Comparison of ENCODE assay signal across 9 cellular contexts in genomic region chr15:31236184-31237041, GRCh38.
DNase-seq lines count a peak whose midpoint lies in the region; ATAC-seq, FAIRE-seq and TF ChIP-seq lines count a peak whose summit lies in the region.
"Had no signal": no experiment of that assay in that cellular context is flagged by ENCODE, and none has a peak within 500 bp of the region (broad histone marks: within the 10 kb centered on the region; RNA-seq: fewer than 3 reads in every experiment).

No MANE protein-coding gene starts in this region.

- H3K36me3 Mint-ChIP-seq in CD8-positive, alpha-beta memory T cell: no peaks in the 10 kb centered on the region

- no peaks in the 10 kb centered on the region for H3K9me3 ChIP-seq in gastroesophageal sphincter
- H3K9me3 ChIP-seq in CD8-positive, alpha-beta memory T cell (ENCODE audit: low read length): no peaks in the 10 kb centered on the region

- TF ChIP-seq CTCF in gastroesophageal sphincter (IDR thresholded peaks at IDR 0.05): peak in 2 of 4 experiments; percentile 14 to 28

- no peak overlapping the region for H3K4me3 Mint-ChIP-seq in CD8-positive, alpha-beta memory T cell
- H3K4me3 Mint-ChIP-seq: stimulated activated naive CD8-positive, alpha-beta T cell treated with anti-CD3 and anti-CD28 coated beads, Interleukin-15, Interleukin-2, amounts not matched to agents 100 ng/mL and 50 ng/mL, for 24 hours had no signal

- H3K27me3 ChIP-seq in gastroesophageal sphincter: no peaks in the 10 kb centered on the region
- H3K27me3 ChIP-seq in CD8-positive, alpha-beta memory T cell (ENCODE audit: insufficient read depth, low read length, poor library complexity, severe bottlenecking): no peaks in the 10 kb centered on the region

- H3K4me3 ChIP-seq in gastroesophageal sphincter: peak overlapping the region in 1 of 2 donors; percentile 33
- no peak overlapping the region for H3K4me3 ChIP-seq in CD8-positive, alpha-beta memory T cell (ENCODE audit: low read length)

- no peak overlapping the region for H3K27ac Mint-ChIP-seq in CD8-positive, alpha-beta memory T cell
- H3K27ac Mint-ChIP-seq: stimulated activated naive CD8-positive, alpha-beta T cell treated with anti-CD3 and anti-CD28 coated beads, Interleukin-15, Interleukin-2, amounts not matched to agents 100 ng/mL and 50 ng/mL, for 24 hours had no signal

- no peak for TF ChIP-seq POLR2A in gastroesophageal sphincter (IDR thresholded peaks at IDR 0.05)

- peaks cover 0 to 1% of the 10 kb centered on the region in 2 donors for H3K27me3 Mint-ChIP-seq in CD8-positive, alpha-beta memory T cell
- H3K27me3 Mint-ChIP-seq: stimulated activated naive CD8-positive, alpha-beta T cell treated with anti-CD3 and anti-CD28 coated beads, Interleukin-15, Interleukin-2, amounts not matched to agents 100 ng/mL and 50 ng/mL, for 24 hours had no signal

- H3K36me3 ChIP-seq in gastroesophageal sphincter: no peaks in the 10 kb centered on the region
- H3K36me3 ChIP-seq in CD8-positive, alpha-beta memory T cell (ENCODE audit: insufficient read depth, low read length): no peaks in the 10 kb centered on the region

- CTCF ChIA-PET in CD8-positive, alpha-beta memory T cell (lab: Charles Lee): interaction anchor here (1.5 kb wide), 1 partner anchor 254 kb away, joined by 4 read pairs; no protein-coding TSS in a partner anchor

- peaks cover 7 to 28% (median 22%) of the 10 kb centered on the region in 3 donors for H3K4me1 Mint-ChIP-seq in CD8-positive, alpha-beta memory T cell

- no peak for FAIRE-seq in HTR-8/SVneo (lab: Jason Lieb, UNC)

- POLR2A ChIA-PET in CD8-positive, alpha-beta memory T cell (lab: Charles Lee): no interaction called here

- H3K4me1 ChIP-seq in gastroesophageal sphincter: peaks cover 3 to 30% (median 22%) of the 10 kb centered on the region in 3 donors
- peaks cover 13% of the 10 kb centered on the region for H3K4me1 ChIP-seq in CD8-positive, alpha-beta memory T cell (ENCODE audit: insufficient read depth, low read length)

- TF ChIP-seq EP300 in gastroesophageal sphincter (IDR thresholded peaks at IDR 0.05): no peak

- 4 to 14% methylated on average over 12 to 17 of the region's 19 CpGs for WGBS in gastroesophageal sphincter (ENCODE audit: low coverage in 1 of 2), 2 donors

- peak overlapping the region; percentile 66 to 92 (median 86) for H3K27ac ChIP-seq in gastroesophageal sphincter
- no peak overlapping the region for H3K27ac ChIP-seq in CD8-positive, alpha-beta memory T cell (ENCODE audit: low read depth, low read length)

- H3K9me3 Mint-ChIP-seq in CD8-positive, alpha-beta memory T cell: no peaks in the 10 kb centered on the region
- H3K9me3 Mint-ChIP-seq: stimulated activated naive CD8-positive, alpha-beta T cell treated with anti-CD3 and anti-CD28 coated beads, Interleukin-15, Interleukin-2, amounts not matched to agents 100 ng/mL and 50 ng/mL, for 24 hours had no signal

- ATAC-seq in GM18519 (IDR thresholded peaks at IDR 0.05; ENCODE audit: low FRiP score, unreplicated experiment) (peak; percentile 37), gastroesophageal sphincter (peak; percentile 97)

- peak; percentile 84 for DNase-seq in HTR-8/SVneo (ENCODE audit: insufficient read length, low spot score)
- peak; percentile 60 for DNase-seq in SK-N-DZ (ENCODE audit: low spot score)
- DNase-seq in pons (ENCODE audit: low spot score): peak; percentile 67
- DNase-seq in NCI-H510A (lab: John Stamatoyannopoulos, UW): no peak
- DNase-seq in CD8-positive, alpha-beta memory T cell: no peak
- no peak for DNase-seq in activated gamma-delta T cell treated with Interleukin-2 at 50 U/mL for 16 hours

Comparison
In these comparisons a context has a peak if more than half of its experiments do, and no peak if none do; other contexts are left out.
1. DNase-seq: peak in HTR-8/SVneo (single experiment), SK-N-DZ (single experiment) and pons (single experiment); none in NCI-H510A (single experiment), CD8-positive, alpha-beta memory T cell (0 of 5) and activated gamma-delta T cell treated with Interleukin-2 at 50 U/mL for 16 hours (single experiment).